Comparison of ENCODE assay signal across 22 cellular contexts in genomic region chr12:39006286-39006685, GRCh38.
DNase-seq lines count a peak whose midpoint lies in the region; ATAC-seq and TF ChIP-seq lines count a peak whose summit lies in the region.
"Had no signal": no experiment of that assay in that cellular context is flagged by ENCODE, and none has a peak within 500 bp of the region (broad histone marks: within the 10 kb centered on the region; RNA-seq: fewer than 3 reads in every experiment).

No MANE protein-coding gene starts in this region.

- no peaks in the 10 kb centered on the region for H3K36me3 ChIP-seq in osteoblast (ENCODE audit: insufficient read depth, low read length)
- H3K36me3 ChIP-seq: BE2C had no signal

- ATAC-seq in GM18858 (IDR thresholded peaks at IDR 0.05; ENCODE audit: unreplicated experiment) = no peak
- no peak for ATAC-seq in HG03469 (IDR thresholded peaks at IDR 0.05; ENCODE audit: unreplicated experiment)
- ATAC-seq: HepG2 had no signal

- no peaks in the 10 kb centered on the region for H3K79me2 ChIP-seq in osteoblast (ENCODE audit: insufficient read depth, low read length)

- H3K9me3 ChIP-seq in osteoblast (ENCODE audit: low read depth, low read length) = no peaks in the 10 kb centered on the region
- H3K9me3 ChIP-seq: BE2C had no signal

- H3K27ac ChIP-seq in osteoblast (ENCODE audit: low read depth, low read length) = no peak overlapping the region
- H3K27ac ChIP-seq: GM23248 had no signal

- no peak overlapping the region for H3K4me3 ChIP-seq in epithelial cell of proximal tubule (ENCODE audit: low read depth, low read length)
- H3K4me3 ChIP-seq in osteoblast (ENCODE audit: insufficient read depth, low read length) = no peak overlapping the region
- H3K4me3 ChIP-seq: GM23248 had no signal

- H3K4me1 ChIP-seq in osteoblast (ENCODE audit: insufficient read depth, low read length) = no peaks in the 10 kb centered on the region
- H3K4me1 ChIP-seq: BE2C had no signal

- H4K20me1 ChIP-seq in osteoblast (ENCODE audit: insufficient read depth, low read length) = no peaks in the 10 kb centered on the region

- H3K27me3 ChIP-seq in osteoblast (ENCODE audit: insufficient read depth, low read length) = no peaks in the 10 kb centered on the region
- H3K27me3 ChIP-seq: BE2C had no signal

- in situ Hi-C loops in ACHN (cut with HindIII; ENCODE audit: low pct_ligation_motif_present, low pct_unique_long_range_greater_than_20kb, low sequenced_read_pairs) = no loop called here

- H2AFZ ChIP-seq in osteoblast (ENCODE audit: low read length) = no peak overlapping the region
- H2AFZ ChIP-seq: GM23248 had no signal

- TF ChIP-seq CTCF in epithelial cell of proximal tubule (conservative IDR thresholded peaks at IDR 0.05; ENCODE audit: low read depth, low read length) = no peak
- no peak for TF ChIP-seq CTCF in osteoblast (IDR thresholded peaks at IDR 0.05; ENCODE audit: extremely low read depth, low read depth, low read length)

- peak; percentile 26 for DNase-seq in ACHN
- DNase-seq in NCI-H226 = peak; percentile 51
- DNase-seq in epithelial cell of proximal tubule (ENCODE audit: low read depth) = peak; percentile 62
- DNase-seq in renal cortical epithelial cell (ENCODE audit: low read depth) = peak; percentile 95
- no peak for DNase-seq in osteoblast (ENCODE audit: insufficient read length, low spot score, missing footprints)
- DNase-seq: BE2C; DMS53; EL; GM23248; H9; HFFc6; KBM-7; NCI-H1092; NCI-H1436; NCI-H2029 treated with DMSO at 0.1 percent for 48 hours; NCI-H345; NCI-H524; NCI-H774; NK-92 treated with Interleukin-12 subunit alpha and Interleukin-12 subunit beta, amount 100 ng/mL, for 24 hours had no signal

- H3K4me2 ChIP-seq in osteoblast (ENCODE audit: insufficient read depth, low read length) = no peak overlapping the region
